Comparison of ENCODE assay signal across 8 cellular contexts in genomic region chr17:16491131-16491702, GRCh38. TPM values are rescaled to one million over a fixed set of nuclear protein-coding genes. Genes with fewer than 3 reads are reported as not detected.
A peak's percentile ranks its signal among the peaks of the same experiment; 100 is the strongest.
DNase-seq lines count a peak whose midpoint lies in the region; ATAC-seq, FAIRE-seq and TF ChIP-seq lines count a peak whose summit lies in the region.

No MANE protein-coding gene starts in this region.

- H3K4me1 ChIP-seq in GM12878 (ENCODE audit: control insufficient read depth, insufficient read depth, low read length), result no peaks in the 10 kb centered on the region
- peaks cover 18 to 46% of the 10 kb centered on the region in 2 donors for H3K4me1 ChIP-seq in thyroid gland

- H3K9me3 ChIP-seq in GM12878 (replicated peaks; ENCODE audit: control insufficient read depth, insufficient read depth, low read length) (no peaks in the 10 kb centered on the region), thyroid gland (no peaks in the 10 kb centered on the region)

- H3K27me3 Mint-ChIP-seq in mesothelial cell of epicardium (ENCODE audit: low read depth), result peaks cover 46% of the 10 kb centered on the region

- no peak overlapping the region for H2AFZ ChIP-seq in GM12878 (ENCODE audit: control insufficient read depth, low read depth, low read length)

- H3K4me1 Mint-ChIP-seq in mesothelial cell of epicardium, result peaks cover 29% of the 10 kb centered on the region

- TF ChIP-seq RAD21 in GM12878 (IDR thresholded peaks at IDR 0.05; ENCODE audit: insufficient read depth, low read depth, low read length), result no peak

- TF ChIP-seq CTCF in C4-2B (conservative IDR thresholded peaks at IDR 0.05), result no peak
- no peak for TF ChIP-seq CTCF in GM12878 (IDR thresholded peaks at IDR 0.05 in 2 of 3, conservative IDR thresholded peaks at IDR 0.05 in 1 of 3; ENCODE audit: control insufficient read depth in 2 of 3, extremely low read depth in 1 of 3, insufficient read depth in 1 of 3, low read depth in 3 of 3, low read length in 3 of 3)
- TF ChIP-seq CTCF in mesothelial cell of epicardium (IDR thresholded peaks at IDR 0.05; ENCODE audit: unreplicated experiment), result no peak
- TF ChIP-seq CTCF in thyroid gland (IDR thresholded peaks at IDR 0.05), result no peak
- no peak for TF ChIP-seq CTCF in omental fat pad (IDR thresholded peaks at IDR 0.05)

- RAD21 ChIA-PET in GM12878 (lab: Charles Lee; ENCODE audit: unreplicated experiment), result no interaction called here

- H3K27ac Mint-ChIP-seq in mesothelial cell of epicardium, result no peak overlapping the region

- POLR2A ChIA-PET in GM12878 (lab: Charles Lee), result interaction anchor here (0.6 kb wide), 1 partner anchor 59 kb away, joined by 3 read pairs; no protein-coding TSS in a partner anchor

- no peaks in the 10 kb centered on the region for H3K9me3 Mint-ChIP-seq in mesothelial cell of epicardium

- peaks cover 2 to 10% of the 10 kb centered on the region in 2 experiments; a peak in 3 of 4 replicates for H3K27me3 ChIP-seq in GM12878 (replicated peaks in 1 of 2; ENCODE audit: control insufficient read depth in 2 of 2, insufficient read depth in 2 of 2, low read length in 1 of 2)
- H3K27me3 ChIP-seq in thyroid gland, result no peaks in the 10 kb centered on the region

- DNase-seq in LoVo (ENCODE audit: low spot score) (peak; percentile 15), GM12878 (ENCODE audit: low read depth, low spot score) (no peak), mesothelial cell of epicardium (ENCODE audit: low spot score in 2 of 2, unreplicated experiment in 2 of 2) (peak in 1 of 2 experiments; percentile 42), thyroid gland (peak; percentile 20 to 32), CD1c-positive myeloid dendritic cell (ENCODE audit: extremely low spot score) (no peak), omental fat pad (ENCODE audit: low spot score) (no peak)

- no peaks in the 10 kb centered on the region for H3K36me3 Mint-ChIP-seq in mesothelial cell of epicardium

- in situ Hi-C loops in GM12878 (cut with MboI), result no loop called here

- TF ChIP-seq POLR2A in GM12878 (IDR thresholded peaks at IDR 0.05; ENCODE audit: low read depth, low read length) (no peak), thyroid gland (IDR thresholded peaks at IDR 0.05) (no peak)

- no peak for TF ChIP-seq EP300 in GM12878 (IDR thresholded peaks at IDR 0.05; ENCODE audit: borderline replicate concordance in 1 of 2, control insufficient read depth in 1 of 2, low read depth in 2 of 2, low read length in 2 of 2)

- no peak for FAIRE-seq in GM12878 (lab: Jason Lieb, UNC)

- H3K79me2 ChIP-seq in GM12878 (ENCODE audit: control insufficient read depth, insufficient read depth, low read length), result no peaks in the 10 kb centered on the region

- SMC1A ChIA-PET in GM12878 (lab: Charles Lee; ENCODE audit: uncharacterized antibody, unreplicated experiment), result no interaction called here

- H3K4me3 ChIP-seq in GM12878, result peak overlapping the region; percentile 36; the same call in 1 of the 2 replicates
- peak overlapping the region in 2 of 3 donors; percentile 21 to 44 for H3K4me3 ChIP-seq in thyroid gland (replicated peaks in 1 of 3)

- H3K36me3 ChIP-seq in GM12878 (ENCODE audit: control insufficient read depth in 2 of 2, insufficient read depth in 2 of 2, low read length in 1 of 2) (no peaks in the 10 kb centered on the region), thyroid gland (no peaks in the 10 kb centered on the region)

- BruUV-seq in GM12878 (replicated peaks; lab: Mats Ljungman, UMichigan), result no TSS peak

- intact Hi-C loops in GM12878 (cut with micrococcal nuclease; ENCODE audit: unreplicated experiment), result no loop called here
- intact Hi-C loops in thyroid gland (cut with DNase I), result no loop called here

- WGBS in GM12878 (ENCODE audit: insufficient coverage, insufficient replicate concordance, low lambda C conversion rate, missing lambda C conversion rate), result 27% methylated on average over 21 of the region's 28 CpGs
- 6 to 29% methylated on average over 2 to 7 of the region's 28 CpGs for WGBS in thyroid gland, 2 donors

- H4K20me1 ChIP-seq in GM12878 (ENCODE audit: control insufficient read depth, insufficient read depth), result no peaks in the 10 kb centered on the region

- H3K27ac ChIP-seq in C4-2B (peak overlapping the region; percentile 18; the same call in 1 of the 2 replicates), GM12878 (ENCODE audit: control insufficient read depth, insufficient read depth) (no peak overlapping the region), thyroid gland (no peak overlapping the region)

- H3K4me3 Mint-ChIP-seq in mesothelial cell of epicardium, result peak overlapping the region; percentile 64

- no peak overlapping the region for H3K9ac ChIP-seq in GM12878 (ENCODE audit: control insufficient read depth, insufficient read depth, low read length)

- peak overlapping the region; percentile 80 for H3K4me2 ChIP-seq in GM12878 (ENCODE audit: control insufficient read depth, insufficient read depth)

- CTCF ChIA-PET in GM12878 (lab: Yijun Ruan, JAX), result no interaction called here

- no peak; the same call in 1 of the 3 replicates for ATAC-seq in GM12878
- ATAC-seq in HG03135 (IDR thresholded peaks at IDR 0.05; ENCODE audit: unreplicated experiment), result no peak
- ATAC-seq in omental fat pad (ENCODE audit: low FRiP score), result no peak

TF ChIP-seq in GM12878, 131 proteins besides CTCF, POLR2A, EP300 and RAD21 (continues in another document):
- TF ChIP-seq HSF1 (IDR thresholded peaks at IDR 0.05; ENCODE audit: low read depth, low read length), result no peak
- no peak for TF ChIP-seq RUNX3 (IDR thresholded peaks at IDR 0.05; ENCODE audit: low read length)
- TF ChIP-seq TCF7 (IDR thresholded peaks at IDR 0.05; ENCODE audit: borderline replicate concordance), result no peak
- no peak for TF ChIP-seq MXI1 (IDR thresholded peaks at IDR 0.05; ENCODE audit: low read depth, low read length)
- no peak for TF ChIP-seq ZNF217 (IDR thresholded peaks at IDR 0.05)
- TF ChIP-seq CBX3 (IDR thresholded peaks at IDR 0.05; ENCODE audit: borderline replicate concordance, low read depth), result no peak
- TF ChIP-seq RFX5 (IDR thresholded peaks at IDR 0.05; ENCODE audit: low read depth, low read length), result no peak
- no peak for TF ChIP-seq IRF5 (IDR thresholded peaks at IDR 0.05; ENCODE audit: borderline replicate concordance)
- TF ChIP-seq MTA3 (IDR thresholded peaks at IDR 0.05; ENCODE audit: borderline replicate concordance, low read length), result no peak
- TF ChIP-seq SPI1 (IDR thresholded peaks at IDR 0.05; ENCODE audit: borderline replicate concordance, insufficient read depth, low read depth, low read length), result no peak
- no peak for TF ChIP-seq ASH2L (IDR thresholded peaks at IDR 0.05; ENCODE audit: borderline replicate concordance, low read depth)

RNA-seq across cellular contexts. Expression of gene LRRC75A, which starts 0.8 kb away (rescaled TPM):
- 0.15 TPM in 1 of 2 replicates, not detected in the other for total RNA-seq in GM12878 (2013; cell fraction: nucleolus; rRNA removed)
- total RNA-seq in GM12878 (2014; rRNA removed) (0.06 and 0.11 TPM in 2 replicates), GM12878 (2014; rRNA removed; fragmentation: Illumina TruSeq; extraction: Trizol) (not detected in 2 replicates), GM12878 (2021) (0.05 and 0.16 TPM in 2 replicates), mesothelial cell of epicardium (4.0 to 4.5 TPM (median 4.3 TPM) in 3 replicates), thyroid gland (10 to 100 TPM in 1 of 4 donors, 1 to 10 TPM in 3; 4.0 to 16.7 (median 7.8) TPM), omental fat pad (1 to 10 TPM in 3 of 4 donors, under 1 TPM in 1; 0.74 to 3.5 (median 2.1) TPM)
- 1.4 TPM for polyA plus RNA-seq in GM12878 (2011; ENCODE audit: low read depth)
- polyA plus RNA-seq in GM12878 (2011; rRNA removed) (0.07 TPM in 1 of 2 replicates, not detected in the other), GM12878 (2014; fragmentation: Illumina TruSeq; extraction: Trizol) (0.01 and 0.13 TPM in 2 replicates), GM12878 (2014; fragmentation: Nextera tagmentation; extraction: Ambion mirVana) (under 1 TPM; 0.11 to 0.27 TPM), GM12878 (2014; rRNA removed) (0.08 TPM in 1 of 2 replicates, not detected in the other), GM12878 (2016; fragmentation: Nextera tagmentation; extraction: Ambion mirVana) (1 to 10 TPM; 1.0 to 1.3 TPM)
- polyA plus RNA-seq in GM12878 (2011; cell fraction: cytosol; rRNA removed), result 0.04 and 0.18 TPM in 2 replicates
- polyA plus RNA-seq in GM12878 (2011; cell fraction: nucleus; rRNA removed), result 0.12 and 0.15 TPM in 2 replicates
- 0.44 and 0.54 TPM in 2 replicates for polyA plus RNA-seq in GM12878 (2012)
- polyA minus RNA-seq in GM12878 (2011; rRNA and poly(A)+ RNA removed), result 0.31 TPM in 1 of 2 replicates, not detected in the other
- not detected in 2 replicates for polyA minus RNA-seq in GM12878 (2011; cell fraction: cytosol; rRNA and poly(A)+ RNA removed)
- 0.12 and 0.19 TPM in 2 replicates for polyA minus RNA-seq in GM12878 (2011; cell fraction: nucleus; rRNA and poly(A)+ RNA removed)

Comparison
In these comparisons a context has a peak if more than half of its experiments do, and no peak if none do; other contexts are left out.
1. DNase-seq: peak in LoVo (single experiment) and thyroid gland (2 of 2); none in GM12878 (single experiment), CD1c-positive myeloid dendritic cell (single experiment) and omental fat pad (single experiment).